In the genomic region with DNA sequence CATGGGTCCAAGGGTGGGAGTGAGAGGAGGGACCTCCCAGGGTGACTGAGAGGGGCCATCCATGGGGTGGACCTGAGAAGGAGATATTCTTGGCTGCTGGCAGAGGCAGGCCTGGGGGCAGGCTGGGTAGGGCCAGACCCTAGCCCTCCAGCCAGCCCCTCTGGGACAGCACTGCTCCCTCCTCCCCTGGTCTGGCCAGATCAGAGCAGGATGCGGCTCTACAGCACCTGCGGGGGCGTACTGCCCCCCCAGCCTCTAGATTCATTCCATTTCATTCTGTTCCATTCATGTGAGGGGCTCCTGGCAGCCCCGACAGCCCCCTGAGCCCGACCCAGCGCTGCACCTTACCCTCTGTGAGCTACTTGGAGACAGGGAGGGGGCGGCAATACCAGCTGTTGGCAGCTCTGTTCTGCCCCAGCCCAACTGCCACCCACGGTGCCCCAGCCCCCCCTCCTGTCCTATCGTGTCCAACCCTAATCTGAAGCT, we compare ENCODE assay signal across 10 cellular contexts. TPM values are rescaled to one million over a fixed set of nuclear protein-coding genes. Genes with fewer than 3 reads are reported as not detected.
DNase-seq lines count a peak whose midpoint lies in the region; ATAC-seq and TF ChIP-seq lines count a peak whose summit lies in the region.
"Had no signal": no experiment of that assay in that cellular context is flagged by ENCODE, and none has a peak within 500 bp of the region (broad histone marks: within the 10 kb centered on the region; RNA-seq: fewer than 3 reads in every experiment).

No MANE protein-coding gene starts in this region.

- peak overlapping the region; percentile 76 for H3K4ac ChIP-seq in IMR-90 (ENCODE audit: low read depth, low read length)

- H2AK5ac ChIP-seq in IMR-90 (ENCODE audit: low read depth, low read length) = peak overlapping the region; percentile 84

- H3K9ac ChIP-seq in IMR-90 (ENCODE audit: low read depth, low read length) = peak overlapping the region; percentile 14

- POLR2A ChIA-PET in IMR-90 (lab: Charles Lee; ENCODE audit: unreplicated experiment) = no interaction called here

- no TSS peak for BruUV-seq in IMR-90 (replicated peaks; lab: Mats Ljungman, UMichigan)

- peak overlapping the region; percentile 84 for H3K4me2 ChIP-seq in IMR-90 (ENCODE audit: low read depth, low read length)

- peak overlapping the region; percentile 65 for H3K14ac ChIP-seq in IMR-90 (replicated peaks; ENCODE audit: low read depth, low read length)

- TF ChIP-seq CTCF in IMR-90 (conservative IDR thresholded peaks at IDR 0.05; ENCODE audit: low read depth, low read length) (no peak), dorsolateral prefrontal cortex (IDR thresholded peaks at IDR 0.05 in 54 of 56, conservative IDR thresholded peaks at IDR 0.05 in 2 of 56; ENCODE audit: low read depth in 1 of 56, partially characterized antibody in 56 of 56) (no peak)

- no peak overlapping the region for H3K18ac ChIP-seq in IMR-90 (ENCODE audit: low read depth, low read length)

- H3K27me3 ChIP-seq in IMR-90 (ENCODE audit: control insufficient read depth, insufficient read depth, low read length) = peaks cover 21% of the 10 kb centered on the region; the same call in 1 of the 2 replicates
- H3K27me3 ChIP-seq in dorsolateral prefrontal cortex = no peaks in the 10 kb centered on the region

- peak overlapping the region; percentile 98 for H2AFZ ChIP-seq in IMR-90 (replicated peaks; ENCODE audit: low read length, poor library complexity)

- no peaks in the 10 kb centered on the region for H4K20me1 ChIP-seq in IMR-90 (ENCODE audit: insufficient read depth, low read length)

- H3K4me3 ChIP-seq in IMR-90 (ENCODE audit: insufficient read depth, low read depth, low read length) = peak overlapping the region; percentile 53
- H3K4me3 ChIP-seq in dorsolateral prefrontal cortex = peak overlapping the region in 55 of 59 donors; percentile 26 to 69 (median 55)
- peak overlapping the region; percentile 41 for H3K4me3 ChIP-seq in mesodermal cell (ENCODE audit: extremely low read depth, insufficient read depth, low read length, poor library complexity, severe bottlenecking)

- H3K79me1 ChIP-seq in IMR-90 (ENCODE audit: low read depth in 1 of 2, low read length in 2 of 2) = peaks cover 4 to 18% of the 10 kb centered on the region in 2 experiments; a peak in 2 of 4 replicates

- peak overlapping the region; percentile 43 for H4K91ac ChIP-seq in IMR-90 (ENCODE audit: insufficient read depth, low read depth, low read length)

- CTCF ChIA-PET in IMR-90 (lab: Yijun Ruan, JAX) = interaction anchor here (0.5 to 2.2 kb wide), 4 partner anchors 15 to 406 kb away, joined by 3 to 9 read pairs (median 3); no protein-coding TSS in a partner anchor

- DNase-seq in IMR-90 (no peak), dorsolateral prefrontal cortex (peak in 1 of 10 donors; percentile 46), AML-193 (lab: John Stamatoyannopoulos, UW) (no peak), midbrain (lab: John Stamatoyannopoulos, UW) (no peak), NCI-H1436 (lab: John Stamatoyannopoulos, UW) (no peak), DMS79 (lab: John Stamatoyannopoulos, UW) (no peak)
- DNase-seq: T1000 had no signal

- no peak for TF ChIP-seq POLR2A in IMR-90 (IDR thresholded peaks at IDR 0.05; ENCODE audit: low read depth, low read length)

- peak overlapping the region; percentile 5; the same call in 1 of the 2 replicates for H2BK20ac ChIP-seq in IMR-90 (ENCODE audit: low read depth, low read length)

- H3K9me1 ChIP-seq in IMR-90 (ENCODE audit: insufficient read depth, low read length) = peaks cover 12% of the 10 kb centered on the region

- H3K9me3 ChIP-seq in IMR-90 (ENCODE audit: control insufficient read depth, insufficient read depth, low read length) (no peaks in the 10 kb centered on the region), mesodermal cell (ENCODE audit: control insufficient read depth, low read length) (no peaks in the 10 kb centered on the region)

- H3K4me1 ChIP-seq in IMR-90 (ENCODE audit: control insufficient read depth, insufficient read depth, low read length) (peaks cover 12% of the 10 kb centered on the region), mesodermal cell (ENCODE audit: control insufficient read depth, insufficient read depth, low read length, poor library complexity, severe bottlenecking) (peaks cover 58% of the 10 kb centered on the region)

- H2BK120ac ChIP-seq in IMR-90 (ENCODE audit: low read depth, low read length) = peak overlapping the region; percentile 59; the same call in 1 of the 2 replicates

- H2AK9ac ChIP-seq in IMR-90 (replicated peaks; ENCODE audit: low read depth, low read length, poor library complexity) = peak overlapping the region; percentile 96

- peak; percentile 40 for ATAC-seq in IMR-90 (ENCODE audit: low read depth)
- ATAC-seq: activated T-helper 17 cell treated with anti-CD3 and anti-CD28 coated beads, Interleukin-2, amount 50 U/mL, for 72 hours had no signal

- H3K36me3 ChIP-seq in IMR-90 (ENCODE audit: control insufficient read depth, insufficient read depth, low read length) (no peaks in the 10 kb centered on the region), mesodermal cell (ENCODE audit: control insufficient read depth, insufficient read depth, low read length) (peaks cover 7% of the 10 kb centered on the region)

- WGBS in IMR-90 (ENCODE audit: extremely low coverage in 2 of 2, insufficient read length in 1 of 2), 2 experiments = 0% methylated on average over 1 of the region's 9 CpGs; no CpG with 5 or more reads in 1 of the 2 experiments
- 11 to 25% methylated on average over 5 to 6 of the region's 9 CpGs for WGBS in mesodermal cell (ENCODE audit: insufficient coverage in 2 of 2), 2 experiments

- in situ Hi-C loops in IMR-90 (cut with MboI; ENCODE audit: low sequenced_read_pairs) = no loop called here

- no peak for TF ChIP-seq RAD21 in IMR-90 (IDR thresholded peaks at IDR 0.05; ENCODE audit: low read length)

- intact Hi-C loops in IMR-90 (cut with micrococcal nuclease) = no loop called here
- intact Hi-C loops in dorsolateral prefrontal cortex (cut with DNase I) = no loop called here

- H2BK15ac ChIP-seq in IMR-90 (ENCODE audit: low read depth, low read length) = no peak overlapping the region

- peak overlapping the region; percentile 81 to 85; a peak in 3 of 4 replicates for H4K8ac ChIP-seq in IMR-90 (ENCODE audit: low read depth in 2 of 2, low read length in 2 of 2)

- dilution Hi-C loops in IMR-90 (cut with HindIII; ENCODE audit: low sequenced_read_pairs, unreplicated experiment) = no loop called here

- peak overlapping the region; percentile 21 for H2BK5ac ChIP-seq in IMR-90 (ENCODE audit: low read depth, low read length, poor library complexity, severe bottlenecking)

- H3K27ac ChIP-seq in IMR-90 (ENCODE audit: insufficient read depth, low read length) = peak overlapping the region; percentile 45
- H3K27ac ChIP-seq in dorsolateral prefrontal cortex = peak overlapping the region in 56 of 59 donors; percentile 4 to 88 (median 74)
- peak overlapping the region; percentile 64 for H3K27ac ChIP-seq in mesodermal cell (ENCODE audit: low read depth, low read length, severe bottlenecking)
- H3K27ac ChIP-seq in temporal lobe (ENCODE audit: low read depth, low read length) = peak overlapping the region; percentile 66

- H3K23ac ChIP-seq in IMR-90 (ENCODE audit: low read depth, low read length) = no peak overlapping the region

- H3K56ac ChIP-seq in IMR-90 (ENCODE audit: extremely low read depth, insufficient read depth, low read length) = no peak overlapping the region

- peak overlapping the region; percentile 65 for H4K5ac ChIP-seq in IMR-90 (ENCODE audit: low read depth, low read length)

TF ChIP-seq in IMR-90, 13 proteins besides CTCF, POLR2A, EP300 and RAD21:
- TF ChIP-seq CEBPB (IDR thresholded peaks at IDR 0.05; ENCODE audit: low read depth, low read length) = no peak
- no peak for TF ChIP-seq MXI1 (IDR thresholded peaks at IDR 0.05; ENCODE audit: borderline replicate concordance, low read depth, low read length)

RNA-seq across cellular contexts. Expression of a gene that starts 34.3 kb away (rescaled TPM):
- total RNA-seq in IMR-90 (2012; rRNA removed) (1.6 and 1.7 TPM in 2 replicates), dorsolateral prefrontal cortex (100 to 1,000 TPM in 87 of 120 experiments, 10 to 100 TPM in 33; 23.0 to 708 (median 141) TPM), temporal lobe (1.2 TPM)
- 10.6 and 10.7 TPM in 2 replicates for polyA plus RNA-seq in IMR-90 (2012; rRNA removed)
- polyA plus RNA-seq in IMR-90 (2012; cell fraction: cytosol; rRNA removed) = 6.1 and 9.3 TPM in 2 replicates
- polyA plus RNA-seq in IMR-90 (2012; cell fraction: nucleus; rRNA removed; ENCODE audit: low replicate concordance) = 31.2 and 47.2 TPM in 2 replicates
- polyA plus RNA-seq in mesodermal cell (2013, experiment 1 of 2) = 69.9 TPM
- polyA plus RNA-seq in mesodermal cell (2013, experiment 2 of 2) = 71.1 TPM

RNA-seq across cellular contexts. Expression of a gene that starts 37.9 kb away (rescaled TPM):
- total RNA-seq in IMR-90 (2012; rRNA removed) (0.83 and 0.90 TPM in 2 replicates), dorsolateral prefrontal cortex (10 to 100 TPM; 12.9 to 58.9 (median 36.2) TPM), temporal lobe (7.4 TPM)
- 3.8 and 4.6 TPM in 2 replicates for polyA plus RNA-seq in IMR-90 (2012; rRNA removed)
- polyA plus RNA-seq in IMR-90 (2012; cell fraction: cytosol; rRNA removed) = 2.1 and 4.0 TPM in 2 replicates
- polyA plus RNA-seq in IMR-90 (2012; cell fraction: nucleus; rRNA removed; ENCODE audit: low replicate concordance) = 5.5 and 17.2 TPM in 2 replicates
- 4.2 TPM for polyA plus RNA-seq in mesodermal cell (2013, experiment 1 of 2)
- polyA plus RNA-seq in mesodermal cell (2013, experiment 2 of 2) = 3.7 TPM
